ENCODE assay signal across 1 cellular context in the genomic region with DNA sequence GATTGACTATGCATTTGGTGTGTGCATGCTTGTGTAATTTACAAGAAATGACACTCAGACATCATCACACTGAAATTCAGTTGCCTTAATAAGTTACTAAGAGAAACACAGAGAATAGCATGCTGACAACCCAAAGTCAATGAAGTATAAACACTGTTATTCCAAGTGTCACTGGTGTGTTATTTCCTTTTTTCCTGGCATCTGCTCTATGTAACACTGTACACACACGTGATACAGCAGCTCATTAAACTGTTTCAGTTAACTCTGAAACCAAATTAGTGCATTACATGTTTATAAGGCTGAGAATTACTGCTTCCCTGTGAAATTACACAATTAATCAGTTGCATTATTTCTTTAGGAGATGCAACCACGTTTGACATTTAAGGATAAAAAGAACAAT.
TF ChIP-seq lines count a peak whose summit lies in the region.

No MANE protein-coding gene starts in this region.

TF ChIP-seq in SK-N-SH treated with all-trans-retinoic acid at 6 μM for 48 hours, 23 proteins besides CTCF, POLR2A, EP300 and RAD21 (continued from another document):
- TF ChIP-seq, protein P1, sequence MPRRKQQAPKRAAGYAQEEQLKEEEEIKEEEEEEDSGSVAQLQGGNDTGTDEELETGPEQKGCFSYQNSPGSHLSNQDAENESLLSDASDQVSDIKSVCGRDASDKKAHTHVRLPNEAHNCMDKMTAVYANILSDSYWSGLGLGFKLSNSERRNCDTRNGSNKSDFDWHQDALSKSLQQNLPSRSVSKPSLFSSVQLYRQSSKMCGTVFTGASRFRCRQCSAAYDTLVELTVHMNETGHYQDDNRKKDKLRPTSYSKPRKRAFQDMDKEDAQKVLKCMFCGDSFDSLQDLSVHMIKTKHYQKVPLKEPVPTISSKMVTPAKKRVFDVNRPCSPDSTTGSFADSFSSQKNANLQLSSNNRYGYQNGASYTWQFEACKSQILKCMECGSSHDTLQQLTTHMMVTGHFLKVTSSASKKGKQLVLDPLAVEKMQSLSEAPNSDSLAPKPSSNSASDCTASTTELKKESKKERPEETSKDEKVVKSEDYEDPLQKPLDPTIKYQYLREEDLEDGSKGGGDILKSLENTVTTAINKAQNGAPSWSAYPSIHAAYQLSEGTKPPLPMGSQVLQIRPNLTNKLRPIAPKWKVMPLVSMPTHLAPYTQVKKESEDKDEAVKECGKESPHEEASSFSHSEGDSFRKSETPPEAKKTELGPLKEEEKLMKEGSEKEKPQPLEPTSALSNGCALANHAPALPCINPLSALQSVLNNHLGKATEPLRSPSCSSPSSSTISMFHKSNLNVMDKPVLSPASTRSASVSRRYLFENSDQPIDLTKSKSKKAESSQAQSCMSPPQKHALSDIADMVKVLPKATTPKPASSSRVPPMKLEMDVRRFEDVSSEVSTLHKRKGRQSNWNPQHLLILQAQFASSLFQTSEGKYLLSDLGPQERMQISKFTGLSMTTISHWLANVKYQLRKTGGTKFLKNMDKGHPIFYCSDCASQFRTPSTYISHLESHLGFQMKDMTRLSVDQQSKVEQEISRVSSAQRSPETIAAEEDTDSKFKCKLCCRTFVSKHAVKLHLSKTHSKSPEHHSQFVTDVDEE (CRISPR knock-in tag; IDR thresholded peaks at IDR 0.05) = no peak
- TF ChIP-seq OSR1 (CRISPR knock-in tag; IDR thresholded peaks at IDR 0.05) (no peak), ZFP30 (CRISPR knock-in tag; IDR thresholded peaks at IDR 0.05) (no peak)
- TF ChIP-seq, protein P2, sequence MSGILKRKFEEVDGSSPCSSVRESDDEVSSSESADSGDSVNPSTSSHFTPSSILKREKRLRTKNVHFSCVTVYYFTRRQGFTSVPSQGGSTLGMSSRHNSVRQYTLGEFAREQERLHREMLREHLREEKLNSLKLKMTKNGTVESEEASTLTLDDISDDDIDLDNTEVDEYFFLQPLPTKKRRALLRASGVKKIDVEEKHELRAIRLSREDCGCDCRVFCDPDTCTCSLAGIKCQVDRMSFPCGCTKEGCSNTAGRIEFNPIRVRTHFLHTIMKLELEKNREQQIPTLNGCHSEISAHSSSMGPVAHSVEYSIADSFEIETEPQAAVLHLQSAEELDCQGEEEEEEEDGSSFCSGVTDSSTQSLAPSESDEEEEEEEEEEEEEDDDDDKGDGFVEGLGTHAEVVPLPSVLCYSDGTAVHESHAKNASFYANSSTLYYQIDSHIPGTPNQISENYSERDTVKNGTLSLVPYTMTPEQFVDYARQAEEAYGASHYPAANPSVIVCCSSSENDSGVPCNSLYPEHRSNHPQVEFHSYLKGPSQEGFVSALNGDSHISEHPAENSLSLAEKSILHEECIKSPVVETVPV (CRISPR knock-in tag; IDR thresholded peaks at IDR 0.05) = no peak
TF ChIP-seq in SK-N-SH treated with all-trans-retinoic acid at 6 μM for 48 hours: peak in this region for 0.
